ENCODE assay signal across 9 cellular contexts in genomic region chr4:77618383-77619241, GRCh38. TPM values are rescaled to one million over a fixed set of nuclear protein-coding genes. Genes with fewer than 3 reads are reported as not detected.
A peak's percentile ranks its signal among the peaks of the same experiment; 100 is the strongest.
DNase-seq lines count a peak whose midpoint lies in the region; ATAC-seq and TF ChIP-seq lines count a peak whose summit lies in the region.
"Had no signal": no experiment of that assay in that cellular context is flagged by ENCODE, and none has a peak within 500 bp of the region (broad histone marks: within the 10 kb centered on the region; RNA-seq: fewer than 3 reads in every experiment).

No MANE protein-coding gene starts in this region.

- no peaks in the 10 kb centered on the region for H3K9me2 ChIP-seq in hepatocyte (replicated peaks; ENCODE audit: insufficient read depth)

- DNase-seq in NCI-H2081 (lab: John Stamatoyannopoulos, UW): peak; percentile 55 to 67
- DNase-seq in NCI-H2081 treated with DMSO at 0.1 percent for 48 hours (lab: John Stamatoyannopoulos, UW): no peak
- DNase-seq in NCI-H1436 treated with DMSO at 0.1 percent for 48 hours (lab: John Stamatoyannopoulos, UW): peak; percentile 34
- peak in 4 of 5 experiments; percentile 8 to 61 (median 20) for DNase-seq in T-helper 2 cell
- peak in 48 of 56 donors; percentile 3 to 72 (median 31) for DNase-seq in amygdala (lab: John Stamatoyannopoulos, UW)
- DNase-seq in hepatocyte (ENCODE audit: low spot score): peak; percentile 91
- peak; percentile 33 for DNase-seq in skeletal muscle cell (ENCODE audit: low read depth)

- ATAC-seq in HG02798 (IDR thresholded peaks at IDR 0.05; ENCODE audit: poor library complexity, unreplicated experiment): peak; percentile 93

- no peak overlapping the region for H3K27ac ChIP-seq in hepatocyte

- H3K4me1 ChIP-seq in hepatocyte (ENCODE audit: insufficient read depth): no peaks in the 10 kb centered on the region

- WGBS in hepatocyte (ENCODE audit: low lambda C conversion rate, missing lambda C conversion rate): 14% methylated on average over 12 of the region's 12 CpGs

- no peak overlapping the region for H3K4me3 ChIP-seq in hepatocyte
- no peak overlapping the region for H3K4me3 ChIP-seq in skeletal muscle cell (ENCODE audit: low read depth, low read length)

- H3K27me3 ChIP-seq in hepatocyte: no peaks in the 10 kb centered on the region

- no peaks in the 10 kb centered on the region for H3K9me3 ChIP-seq in hepatocyte (ENCODE audit: low read depth)

- H4K20me1 ChIP-seq in hepatocyte (ENCODE audit: insufficient read depth, poor library complexity, severe bottlenecking): no peaks in the 10 kb centered on the region

- peak overlapping the region; percentile 62 for H3K4me2 ChIP-seq in hepatocyte

- H3K79me2 ChIP-seq in hepatocyte: no peaks in the 10 kb centered on the region

- TF ChIP-seq CTCF in hepatocyte (IDR thresholded peaks at IDR 0.05; ENCODE audit: poor library complexity): peak; percentile 81

- H2AFZ ChIP-seq in hepatocyte: no peak overlapping the region

- H3K36me3 ChIP-seq in hepatocyte (replicated peaks; ENCODE audit: insufficient read depth, low read depth): no peaks in the 10 kb centered on the region

RNA-seq across cellular contexts. Expression of gene CXCL13, which starts 13.0 kb away (rescaled TPM):
- total RNA-seq in hepatocyte: 0.23 TPM in 1 of 2 replicates, not detected in the other
- polyA plus RNA-seq in hepatocyte: 0.21 and 0.57 TPM in 2 replicates
- total RNA-seq: temporal lobe had no signal
